9 cellular contexts compared by ENCODE assay signal in genomic region chr3:78988324-78988723, GRCh38.
DNase-seq lines count a peak whose midpoint lies in the region; ATAC-seq, FAIRE-seq and TF ChIP-seq lines count a peak whose summit lies in the region.
"Had no signal": no experiment of that assay in that cellular context is flagged by ENCODE, and none has a peak within 500 bp of the region (broad histone marks: within the 10 kb centered on the region; RNA-seq: fewer than 3 reads in every experiment).

No MANE protein-coding gene starts in this region.

- no peak for ATAC-seq in Right ventricle myocardium superior (ENCODE audit: poor library complexity)
- ATAC-seq in SK-N-SH treated with all-trans-retinoic acid at 6 μM for 48 hours: peak; percentile 76
- ATAC-seq in GM18861 (IDR thresholded peaks at IDR 0.05; ENCODE audit: unreplicated experiment): no peak
- no peak for ATAC-seq in HG03520 (IDR thresholded peaks at IDR 0.05; ENCODE audit: unreplicated experiment)
- no peak for ATAC-seq in heart right ventricle

- H3K36me3 ChIP-seq in left ventricle myocardium inferior: peaks cover 4% of the 10 kb centered on the region
- no peaks in the 10 kb centered on the region for H3K36me3 ChIP-seq in heart right ventricle

- H3K4me3 ChIP-seq in left ventricle myocardium inferior: no peak overlapping the region
- no peak overlapping the region for H3K4me3 ChIP-seq in heart right ventricle

- intact Hi-C loops in left ventricle myocardium inferior (cut with micrococcal nuclease): no loop called here
- intact Hi-C loops in Right ventricle myocardium superior (cut with DNase I): no loop called here
- intact Hi-C loops in heart right ventricle (cut with DNase I): no loop called here

- TF ChIP-seq CTCF in left ventricle myocardium inferior (IDR thresholded peaks at IDR 0.05; ENCODE audit: borderline replicate concordance) (peak; percentile 28), heart right ventricle (IDR thresholded peaks at IDR 0.05) (peak in 2 of 9 donors; percentile 13 to 19)

- DNase-seq in left ventricle myocardium inferior (no peak), Right ventricle myocardium superior (no peak), frontal cortex (ENCODE audit: low spot score in 2 of 2) (no peak), germinal center (ENCODE audit: low spot score) (no peak), heart right ventricle (no peak)

- H3K4me1 ChIP-seq in left ventricle myocardium inferior: no peaks in the 10 kb centered on the region
- peaks cover 0 to 2% (median 0%) of the 10 kb centered on the region in 9 donors for H3K4me1 ChIP-seq in heart right ventricle

- H3K27ac ChIP-seq in left ventricle myocardium inferior (replicated peaks): no peak overlapping the region
- H3K27ac ChIP-seq in heart right ventricle: no peak overlapping the region

- H3K9me3 ChIP-seq in left ventricle myocardium inferior (replicated peaks) (peaks cover 24% of the 10 kb centered on the region), heart right ventricle (peaks cover 0 to 28% (median 13%) of the 10 kb centered on the region in 11 donors)

- H3K27me3 ChIP-seq in left ventricle myocardium inferior (ENCODE audit: low read depth) (no peaks in the 10 kb centered on the region), heart right ventricle (no peaks in the 10 kb centered on the region)

- FAIRE-seq in frontal cortex (lab: Jason Lieb, UNC): peak; percentile 49
- FAIRE-seq: colon had no signal

TF ChIP-seq in SK-N-SH treated with all-trans-retinoic acid at 6 μM for 48 hours, 23 proteins besides CTCF, POLR2A, EP300 and RAD21:
- no peak for TF ChIP-seq ZNF70 (CRISPR knock-in tag; IDR thresholded peaks at IDR 0.05)
- no peak for TF ChIP-seq GLIS3 (CRISPR knock-in tag; IDR thresholded peaks at IDR 0.05)
- TF ChIP-seq ISL1 (CRISPR knock-in tag; IDR thresholded peaks at IDR 0.05): no peak
